ENCODE assay signal across 24 cellular contexts in the genomic region with DNA sequence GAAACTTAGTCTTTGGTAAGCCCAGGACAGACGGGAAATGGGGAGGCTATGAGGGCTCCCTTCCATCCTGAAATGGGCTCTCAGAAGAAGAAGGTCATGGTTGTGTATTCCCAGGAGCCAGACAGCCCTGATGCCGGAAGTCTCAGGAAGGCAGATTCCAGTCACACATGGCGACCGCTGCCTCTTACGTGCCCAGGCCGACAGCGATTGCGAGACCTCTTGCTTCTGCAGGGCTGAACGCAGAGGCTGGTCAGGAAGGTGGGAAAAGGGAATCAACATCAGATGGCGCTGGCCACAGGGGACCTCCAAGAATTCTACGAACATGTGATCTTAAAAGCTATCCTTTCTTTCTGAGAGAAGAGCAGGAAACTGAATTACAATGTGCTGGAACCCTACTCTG. TPM values are rescaled to one million over a fixed set of nuclear protein-coding genes. Genes with fewer than 3 reads are reported as not detected.
A peak's percentile ranks its signal among the peaks of the same experiment; 100 is the strongest.
DNase-seq lines count a peak whose midpoint lies in the region; TF ChIP-seq lines count a peak whose summit lies in the region.
"Had no signal": no experiment of that assay in that cellular context is flagged by ENCODE, and none has a peak within 500 bp of the region (broad histone marks: within the 10 kb centered on the region; RNA-seq: fewer than 3 reads in every experiment).

No MANE protein-coding gene starts in this region.

- H4K8ac ChIP-seq in H9 (replicated peaks; ENCODE audit: insufficient read length, low read depth, low read length) (no peak overlapping the region), mesendoderm (ENCODE audit: low read depth, low read length) (no peak overlapping the region)

- no peaks in the 10 kb centered on the region for H3K79me2 ChIP-seq in H9 (ENCODE audit: insufficient read depth, low read length)
- H3K79me2 ChIP-seq in mesendoderm (ENCODE audit: control insufficient read depth, insufficient read depth, low read length): no peaks in the 10 kb centered on the region

- no peak overlapping the region for H2BK20ac ChIP-seq in H9 (ENCODE audit: low read depth, low read length, poor library complexity, severe bottlenecking)

- H3K4me3 ChIP-seq in esophagus muscularis mucosa (no peak overlapping the region), mesendoderm (ENCODE audit: low read length) (no peak overlapping the region)
- H3K4me3 ChIP-seq: BLaER1 had no signal

- H4K20me1 ChIP-seq in H9 (ENCODE audit: control insufficient read depth, insufficient read depth, insufficient read length): no peaks in the 10 kb centered on the region
- H4K20me1 ChIP-seq: BLaER1 had no signal

- H3K36me3 ChIP-seq in esophagus muscularis mucosa (no peaks in the 10 kb centered on the region), mesendoderm (ENCODE audit: control insufficient read depth, insufficient read depth, low read length) (no peaks in the 10 kb centered on the region)
- H3K36me3 ChIP-seq: BE2C, BLaER1 had no signal

- no CpG with 5 or more reads among the region's 11 CpGs for WGBS in H9 (ENCODE audit: extremely low coverage, insufficient read length, low lambda C conversion rate)
- 92% methylated on average over 11 of the region's 11 CpGs for WGBS in esophagus muscularis mucosa
- no CpG with 5 or more reads among the region's 11 CpGs for WGBS in mesendoderm (ENCODE audit: extremely low coverage, insufficient coverage, low lambda C conversion rate)

- no peak overlapping the region for H3K27ac Mint-ChIP-seq in H9
- H3K27ac Mint-ChIP-seq: CD14-positive monocyte; CD4-positive, alpha-beta memory T cell; CD4-positive, CD25-positive, alpha-beta regulatory T cell had no signal

- H3K18ac ChIP-seq in H9 (ENCODE audit: insufficient read length, low read depth, low read length) (no peak overlapping the region), mesendoderm (ENCODE audit: low read length) (no peak overlapping the region)

- H2AFZ ChIP-seq in H9 (ENCODE audit: low read length): no peak overlapping the region

- H3K79me1 ChIP-seq in H9 (ENCODE audit: insufficient read depth, low read depth, low read length, poor library complexity, severe bottlenecking) (no peaks in the 10 kb centered on the region), mesendoderm (ENCODE audit: low read length) (no peaks in the 10 kb centered on the region)

- H3K14ac ChIP-seq in H9 (ENCODE audit: insufficient read depth, low read length): no peak overlapping the region

- peaks cover 6% of the 10 kb centered on the region for H3K4me1 ChIP-seq in H9 (ENCODE audit: insufficient read depth, low read length)
- H3K4me1 ChIP-seq in esophagus muscularis mucosa: no peaks in the 10 kb centered on the region
- H3K4me1 ChIP-seq in mesendoderm (ENCODE audit: control insufficient read depth, low read depth, low read length): peaks cover 3% of the 10 kb centered on the region
- H3K4me1 ChIP-seq: BLaER1 had no signal

- peaks cover 0 to 10% of the 10 kb centered on the region in 2 experiments; a peak in 2 of 5 replicates for H3K9me3 Mint-ChIP-seq in H9

- H2BK15ac ChIP-seq in H9 (ENCODE audit: low read depth, low read length) (no peak overlapping the region), mesendoderm (replicated peaks; ENCODE audit: low read depth) (no peak overlapping the region)

- no peak for TF ChIP-seq EP300 in esophagus muscularis mucosa (IDR thresholded peaks at IDR 0.05)

- H4K91ac ChIP-seq in H9 (ENCODE audit: insufficient read length, low read depth, low read length): no peak overlapping the region

- no peak overlapping the region for H3K4me2 ChIP-seq in H9 (ENCODE audit: insufficient read depth, insufficient read length, low read length)
- H3K4me2 ChIP-seq in mesendoderm (ENCODE audit: low read length): no peak overlapping the region
- H3K4me2 ChIP-seq: BLaER1 had no signal

- H2BK12ac ChIP-seq in H9 (ENCODE audit: insufficient read length, low read depth, low read length): no peak overlapping the region

- H3K23ac ChIP-seq in H9 (ENCODE audit: insufficient read length, low read depth, low read length): no peak overlapping the region
- H3K23ac ChIP-seq in mesendoderm (ENCODE audit: low read length): no peak overlapping the region

- no peak for TF ChIP-seq CTCF in H9 (conservative IDR thresholded peaks at IDR 0.05)
- no peak for TF ChIP-seq CTCF in esophagus muscularis mucosa (IDR thresholded peaks at IDR 0.05)

- DNase-seq in H9 (peak; percentile 30), esophagus muscularis mucosa (ENCODE audit: extremely low spot score) (peak; percentile 26), mesendoderm (peak; percentile 58), activated T-cell treated with anti-CD3 and anti-CD28 coated beads for 4 hours (no peak), islet precursor cell (no peak), nucleus accumbens (lab: John Stamatoyannopoulos, UW) (no peak)
- DNase-seq in effector CD4-positive, alpha-beta T cell: no peak
- DNase-seq: 8988T; ACHN; BE2C; C1 segment of cervical spinal cord; CD4-positive, alpha-beta memory T cell; CD4-positive, CD25-positive, alpha-beta regulatory T cell; CD8-positive, alpha-beta memory T cell; COR-L47; DMS 273 treated with DMSO at 0.1 percent for 48 hours; DMS153; DMS53; DMS79; DND-41; EL; GF-D8 had no signal

- H3K36me3 Mint-ChIP-seq in H9 (ENCODE audit: insufficient read depth in 1 of 3, low read depth in 3 of 3): no peaks in the 10 kb centered on the region; a peak in 1 of 7 replicates
- H3K36me3 Mint-ChIP-seq: CD14-positive monocyte; CD4-positive, alpha-beta memory T cell; CD4-positive, CD25-positive, alpha-beta regulatory T cell; CD8-positive, alpha-beta memory T cell had no signal

- H3K27ac ChIP-seq in H9 (ENCODE audit: insufficient read length, low read depth, low read length): no peak overlapping the region
- H3K27ac ChIP-seq in esophagus muscularis mucosa (replicated peaks in 1 of 4): no peak overlapping the region
- no peak overlapping the region for H3K27ac ChIP-seq in mesendoderm (ENCODE audit: low read depth, low read length)
- H3K27ac ChIP-seq: BLaER1 had no signal

- no peak overlapping the region for H2BK5ac ChIP-seq in H9 (ENCODE audit: insufficient read length, low read length)
- H2BK5ac ChIP-seq in mesendoderm (ENCODE audit: low read length): no peak overlapping the region

- H3K4ac ChIP-seq in H9 (ENCODE audit: low read depth, low read length) (no peak overlapping the region), mesendoderm (ENCODE audit: low read depth, low read length) (no peak overlapping the region)

- H3K9me3 ChIP-seq in H9 (ENCODE audit: control insufficient read depth, low read depth, low read length) (no peaks in the 10 kb centered on the region), esophagus muscularis mucosa (peaks cover 0 to 5% (median 3%) of the 10 kb centered on the region in 4 donors)
- H3K9me3 ChIP-seq: BE2C had no signal

- H3K27me3 ChIP-seq in H9 (ENCODE audit: insufficient read depth, low read length): no peaks in the 10 kb centered on the region
- H3K27me3 ChIP-seq in esophagus muscularis mucosa: no peaks in the 10 kb centered on the region
- H3K27me3 ChIP-seq in mesendoderm (ENCODE audit: insufficient read depth, low read length, poor library complexity): no peaks in the 10 kb centered on the region
- H3K27me3 ChIP-seq: BE2C, BLaER1 had no signal

- peaks cover 28% of the 10 kb centered on the region for H3K27me3 Mint-ChIP-seq in H9 (ENCODE audit: low read depth)

- H3K9ac ChIP-seq in H9 (ENCODE audit: extremely low read depth, insufficient read length, low read length): no peak overlapping the region
- H3K9ac ChIP-seq in mesendoderm (ENCODE audit: low read length): no peak overlapping the region
- H3K9ac ChIP-seq: BLaER1 had no signal

- no peak overlapping the region for H3T11ph ChIP-seq in H9 (ENCODE audit: low read length)

- H3K56ac ChIP-seq in H9 (ENCODE audit: insufficient read length, low read depth, low read length) (no peak overlapping the region), mesendoderm (ENCODE audit: low read length) (no peak overlapping the region)

- H3K4me1 Mint-ChIP-seq in H9: peaks cover 20 to 26% of the 10 kb centered on the region in 2 experiments
- H3K4me1 Mint-ChIP-seq: CD14-positive monocyte; CD4-positive, alpha-beta memory T cell; CD4-positive, CD25-positive, alpha-beta regulatory T cell; CD8-positive, alpha-beta memory T cell had no signal

- H2AK5ac ChIP-seq in H9 (ENCODE audit: insufficient read length, low read length) (no peak overlapping the region), mesendoderm (ENCODE audit: low read length) (no peak overlapping the region)

- H3K4me3 Mint-ChIP-seq in H9: no peak overlapping the region
- H3K4me3 Mint-ChIP-seq: CD14-positive monocyte; CD4-positive, alpha-beta memory T cell; CD4-positive, CD25-positive, alpha-beta regulatory T cell; CD8-positive, alpha-beta memory T cell had no signal

- intact Hi-C loops in esophagus muscularis mucosa (cut with DNase I): no loop called here

- no peak for TF ChIP-seq POLR2A in esophagus muscularis mucosa (IDR thresholded peaks at IDR 0.05; ENCODE audit: low read depth)

- H3K23me2 ChIP-seq in H9 (ENCODE audit: insufficient read length, low read depth, low read length, poor library complexity, severe bottlenecking): no peaks in the 10 kb centered on the region

- H4K5ac ChIP-seq in H9 (ENCODE audit: insufficient read length, low read depth, low read length) (no peak overlapping the region), mesendoderm (ENCODE audit: low read length) (no peak overlapping the region)

- H2BK120ac ChIP-seq in H9 (ENCODE audit: low read depth, low read length, poor library complexity, severe bottlenecking) (no peak overlapping the region), mesendoderm (ENCODE audit: low read depth, low read length) (no peak overlapping the region)

RNA-seq across cellular contexts. Expression of gene SH3BP4, which starts 22.8 kb away (rescaled TPM):
- total RNA-seq in H9 (2021): 88.5 and 93.8 TPM in 2 replicates
- total RNA-seq in esophagus muscularis mucosa: 10 to 100 TPM; 25.3 to 63.1 (median 48.4) TPM
- polyA plus RNA-seq in mesendoderm (2013, experiment 1 of 2): 26.4 TPM
- 26.9 TPM for polyA plus RNA-seq in mesendoderm (2013, experiment 2 of 2)
- polyA plus RNA-seq: CD4-positive, alpha-beta memory T cell; CD4-positive, CD25-positive, alpha-beta regulatory T cell; CD8-positive, alpha-beta memory T cell had no signal

Comparison
In these comparisons a context has a peak if more than half of its experiments do, and no peak if none do; other contexts are left out.
1. DNase-seq: peak in H9 (single experiment), esophagus muscularis mucosa (single experiment) and mesendoderm (single experiment); none in activated T-cell treated with anti-CD3 and anti-CD28 coated beads for 4 hours (single experiment), islet precursor cell (single experiment), nucleus accumbens (0 of 56) and effector CD4-positive, alpha-beta T cell (single experiment).